Comparison of ENCODE assay signal across 15 cellular contexts in the genomic region with DNA sequence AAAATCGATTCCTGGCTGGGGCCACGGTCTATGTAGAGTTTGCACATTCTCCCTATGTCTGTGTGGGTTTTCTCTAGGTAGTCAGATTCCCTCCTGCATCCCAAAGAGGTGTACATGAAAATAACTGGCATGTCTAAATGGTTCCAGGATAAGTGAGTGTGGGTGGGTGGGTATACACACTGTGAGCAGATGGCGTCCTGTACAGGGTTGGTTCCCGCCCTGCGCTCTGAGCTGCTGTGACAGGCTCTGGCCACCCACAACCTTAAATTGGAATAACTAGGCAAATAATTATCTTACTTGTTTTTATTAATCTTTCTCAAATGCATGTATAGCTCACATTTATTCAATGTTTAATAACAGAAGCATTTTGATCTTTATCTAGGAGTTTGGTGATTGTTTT. TPM values are rescaled to one million over a fixed set of nuclear protein-coding genes. Genes with fewer than 3 reads are reported as not detected.
DNase-seq lines count a peak whose midpoint lies in the region; ATAC-seq and TF ChIP-seq lines count a peak whose summit lies in the region.
"Had no signal": no experiment of that assay in that cellular context is flagged by ENCODE, and none has a peak within 500 bp of the region (broad histone marks: within the 10 kb centered on the region; RNA-seq: fewer than 3 reads in every experiment).

No MANE protein-coding gene starts in this region.

- peak overlapping the region; percentile 24 for H3K27ac Mint-ChIP-seq in activated T-cell treated with anti-CD3 and anti-CD28 coated beads, Interleukin-2, amount 50 U/mL, for 72 hours
- H3K27ac Mint-ChIP-seq in activated T-cell treated with anti-CD3 and anti-CD28 coated beads, Interleukin-2, amount 50 U/mL, for 24 hours = no peak overlapping the region
- H3K27ac Mint-ChIP-seq in glutamatergic neuron (ENCODE audit: unreplicated experiment) (peak overlapping the region; percentile 48), endothelial cell (ENCODE audit: unreplicated experiment) (no peak overlapping the region)
- H3K27ac Mint-ChIP-seq: B cell; CD8-positive, alpha-beta T cell; GM23338 had no signal

- WGBS in SK-N-SH (ENCODE audit: low lambda C conversion rate) = 97% methylated on average over 5 of the region's 5 CpGs

- no peak overlapping the region for H3K4me2 ChIP-seq in SK-N-SH
- H3K4me2 ChIP-seq: BLaER1 treated with 17β-estradiol and CSF1 and Interleukin-3, amounts not matched to agents 10 nM and 100 nM; GM23338 had no signal

- no peaks in the 10 kb centered on the region for H4K20me1 ChIP-seq in SK-N-SH (ENCODE audit: insufficient read depth)
- H4K20me1 ChIP-seq: BLaER1 treated with 17β-estradiol and CSF1 and Interleukin-3, amounts not matched to agents 10 nM and 100 nM had no signal

- H3K79me2 ChIP-seq in SK-N-SH (ENCODE audit: insufficient read depth) = no peaks in the 10 kb centered on the region

- H3K9me3 ChIP-seq in SK-N-SH = no peaks in the 10 kb centered on the region

- no peak for TF ChIP-seq RAD21 in SK-N-SH (IDR thresholded peaks at IDR 0.05; ENCODE audit: low read length)

- H3K4me1 ChIP-seq in SK-N-SH (ENCODE audit: control insufficient read depth in 1 of 2, insufficient read depth in 2 of 2, low read depth in 1 of 2, low read length in 1 of 2) = no peaks in the 10 kb centered on the region
- H3K4me1 ChIP-seq: BLaER1 treated with 17β-estradiol and CSF1 and Interleukin-3, amounts not matched to agents 10 nM and 100 nM had no signal

- no peaks in the 10 kb centered on the region for H3K27me3 Mint-ChIP-seq in activated T-cell treated with anti-CD3 and anti-CD28 coated beads, Interleukin-2, amount 50 U/mL, for 72 hours (ENCODE audit: low read depth)
- H3K27me3 Mint-ChIP-seq in activated T-cell treated with anti-CD3 and anti-CD28 coated beads, Interleukin-2, amount 50 U/mL, for 24 hours = no peaks in the 10 kb centered on the region
- H3K27me3 Mint-ChIP-seq in glutamatergic neuron (ENCODE audit: unreplicated experiment) = no peaks in the 10 kb centered on the region
- no peaks in the 10 kb centered on the region for H3K27me3 Mint-ChIP-seq in endothelial cell (ENCODE audit: unreplicated experiment)
- H3K27me3 Mint-ChIP-seq: B cell had no signal

- POLR2A ChIA-PET in SK-N-SH (lab: Yijun Ruan, JAX) = no interaction called here

- no peaks in the 10 kb centered on the region for H3K9me2 ChIP-seq in SK-N-SH

- no peak overlapping the region for H2AFZ ChIP-seq in SK-N-SH (ENCODE audit: low read depth)
- H2AFZ ChIP-seq: GM23338 had no signal

- no peaks in the 10 kb centered on the region for H3K27me3 ChIP-seq in SK-N-SH (ENCODE audit: insufficient read depth)
- H3K27me3 ChIP-seq: BLaER1 treated with 17β-estradiol and CSF1 and Interleukin-3, amounts not matched to agents 10 nM and 100 nM had no signal

- no peak for DNase-seq in activated T-cell treated with anti-CD3 and anti-CD28 coated beads, Interleukin-2, amount 50 U/mL, for 72 hours
- DNase-seq in activated T-cell treated with anti-CD3 and anti-CD28 coated beads, Interleukin-2, amount 50 U/mL, for 24 hours = no peak
- DNase-seq in NCI-H2171 (lab: John Stamatoyannopoulos, UW) (peak; percentile 16), glutamatergic neuron (no peak), endothelial cell (ENCODE audit: low spot score) (no peak), SK-N-SH (no peak)
- DNase-seq: 8988T; Calu3; CD8-positive, alpha-beta T cell; HCEC 1CT had no signal

- ATAC-seq in activated T-cell treated with anti-CD3 and anti-CD28 coated beads, Interleukin-2, amount 50 U/mL, for 72 hours (replicated peaks in 1 of 2) = no peak
- ATAC-seq in GM21367 (IDR thresholded peaks at IDR 0.05; ENCODE audit: unreplicated experiment) = no peak
- ATAC-seq: CD8-positive, alpha-beta T cell; GM23338 had no signal

- H3K4me3 ChIP-seq in SK-N-SH (ENCODE audit: low read depth in 2 of 2, low read length in 1 of 2) = no peak overlapping the region
- H3K4me3 ChIP-seq: BLaER1 treated with 17β-estradiol and CSF1 and Interleukin-3, amounts not matched to agents 10 nM and 100 nM; GM23338 had no signal

- TF ChIP-seq CTCF in glutamatergic neuron (IDR thresholded peaks at IDR 0.05; ENCODE audit: partially characterized antibody, unreplicated experiment) (no peak), endothelial cell (IDR thresholded peaks at IDR 0.05; ENCODE audit: unreplicated experiment) (no peak), SK-N-SH (IDR thresholded peaks at IDR 0.05) (no peak)

- no peak overlapping the region for H3K4me3 Mint-ChIP-seq in activated T-cell treated with anti-CD3 and anti-CD28 coated beads, Interleukin-2, amount 50 U/mL, for 72 hours
- no peak overlapping the region for H3K4me3 Mint-ChIP-seq in activated T-cell treated with anti-CD3 and anti-CD28 coated beads, Interleukin-2, amount 50 U/mL, for 24 hours
- H3K4me3 Mint-ChIP-seq in glutamatergic neuron (ENCODE audit: unreplicated experiment) = no peak overlapping the region
- H3K4me3 Mint-ChIP-seq in endothelial cell (ENCODE audit: unreplicated experiment) = no peak overlapping the region
- H3K4me3 Mint-ChIP-seq: B cell; CD8-positive, alpha-beta T cell; GM23338 had no signal

- no peaks in the 10 kb centered on the region for H3K9me3 Mint-ChIP-seq in activated T-cell treated with anti-CD3 and anti-CD28 coated beads, Interleukin-2, amount 50 U/mL, for 72 hours
- no peaks in the 10 kb centered on the region for H3K9me3 Mint-ChIP-seq in activated T-cell treated with anti-CD3 and anti-CD28 coated beads, Interleukin-2, amount 50 U/mL, for 24 hours
- H3K9me3 Mint-ChIP-seq in glutamatergic neuron (ENCODE audit: unreplicated experiment) = no peaks in the 10 kb centered on the region
- no peaks in the 10 kb centered on the region for H3K9me3 Mint-ChIP-seq in endothelial cell (ENCODE audit: unreplicated experiment)
- H3K9me3 Mint-ChIP-seq: CD8-positive, alpha-beta T cell; GM23338 had no signal

- no peak overlapping the region for H3K9ac ChIP-seq in SK-N-SH
- H3K9ac ChIP-seq: BLaER1 treated with 17β-estradiol and CSF1 and Interleukin-3, amounts not matched to agents 10 nM and 100 nM had no signal

- H3K36me3 ChIP-seq in SK-N-SH (replicated peaks in 1 of 2; ENCODE audit: control insufficient read depth in 1 of 2, insufficient read depth in 2 of 2, low read length in 1 of 2) = peaks cover 66 to 78% of the 10 kb centered on the region in 2 experiments

- no peak overlapping the region for H3K27ac ChIP-seq in SK-N-SH (ENCODE audit: low read depth in 2 of 2, low read length in 1 of 2)
- H3K27ac ChIP-seq: BLaER1 treated with 17β-estradiol and CSF1 and Interleukin-3, amounts not matched to agents 10 nM and 100 nM; HL-60 had no signal

- no peak for TF ChIP-seq EP300 in SK-N-SH (IDR thresholded peaks at IDR 0.05; ENCODE audit: borderline replicate concordance in 1 of 2, low read depth in 1 of 2, low read length in 1 of 2)

- peaks cover 14 to 37% of the 10 kb centered on the region in 2 donors for H3K36me3 Mint-ChIP-seq in activated T-cell treated with anti-CD3 and anti-CD28 coated beads, Interleukin-2, amount 50 U/mL, for 72 hours (ENCODE audit: insufficient read depth in 2 of 2)
- H3K36me3 Mint-ChIP-seq in activated T-cell treated with anti-CD3 and anti-CD28 coated beads, Interleukin-2, amount 50 U/mL, for 24 hours (ENCODE audit: low read depth) = peaks cover 92% of the 10 kb centered on the region
- H3K36me3 Mint-ChIP-seq in glutamatergic neuron (ENCODE audit: unreplicated experiment) (no peaks in the 10 kb centered on the region), endothelial cell (ENCODE audit: low read depth, unreplicated experiment) (peaks cover 37% of the 10 kb centered on the region)

- H3K4me1 Mint-ChIP-seq in activated T-cell treated with anti-CD3 and anti-CD28 coated beads, Interleukin-2, amount 50 U/mL, for 72 hours (ENCODE audit: low read depth) = no peaks in the 10 kb centered on the region
- no peaks in the 10 kb centered on the region for H3K4me1 Mint-ChIP-seq in activated T-cell treated with anti-CD3 and anti-CD28 coated beads, Interleukin-2, amount 50 U/mL, for 24 hours (ENCODE audit: low read depth)
- H3K4me1 Mint-ChIP-seq in glutamatergic neuron (ENCODE audit: low read depth, unreplicated experiment) = peaks cover 14% of the 10 kb centered on the region
- H3K4me1 Mint-ChIP-seq in endothelial cell (ENCODE audit: unreplicated experiment) = no peaks in the 10 kb centered on the region
- H3K4me1 Mint-ChIP-seq: B cell, GM23338 had no signal

- CTCF ChIA-PET in SK-N-SH (lab: Yijun Ruan, JAX) = interaction anchor here (0.8 kb wide), 1 partner anchor 16 kb away, joined by 3 read pairs; no protein-coding TSS in a partner anchor

- no peaks in the 10 kb centered on the region for H3F3A ChIP-seq in SK-N-SH (replicated peaks; ENCODE audit: insufficient read depth)

TF ChIP-seq in SK-N-SH, 30 proteins besides CTCF, POLR2A, EP300 and RAD21 (continues in another document):
- no peak for TF ChIP-seq EZH2phosphoT487 (IDR thresholded peaks at IDR 0.05; ENCODE audit: borderline replicate concordance, low read depth)
- no peak for TF ChIP-seq PBX3 (IDR thresholded peaks at IDR 0.05)
- TF ChIP-seq, protein P1, sequence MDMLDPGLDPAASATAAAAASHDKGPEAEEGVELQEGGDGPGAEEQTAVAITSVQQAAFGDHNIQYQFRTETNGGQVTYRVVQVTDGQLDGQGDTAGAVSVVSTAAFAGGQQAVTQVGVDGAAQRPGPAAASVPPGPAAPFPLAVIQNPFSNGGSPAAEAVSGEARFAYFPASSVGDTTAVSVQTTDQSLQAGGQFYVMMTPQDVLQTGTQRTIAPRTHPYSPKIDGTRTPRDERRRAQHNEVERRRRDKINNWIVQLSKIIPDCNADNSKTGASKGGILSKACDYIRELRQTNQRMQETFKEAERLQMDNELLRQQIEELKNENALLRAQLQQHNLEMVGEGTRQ (IDR thresholded peaks at IDR 0.05; ENCODE audit: borderline replicate concordance, low read depth, low read length) = no peak
- no peak for TF ChIP-seq NRF1 (IDR thresholded peaks at IDR 0.05; ENCODE audit: low read depth, low read length)
- TF ChIP-seq JUND (IDR thresholded peaks at IDR 0.05) = no peak

RNA-seq across cellular contexts. Expression of gene THOC1, which starts 16.3 kb away (rescaled TPM):
- total RNA-seq in activated T-cell treated with anti-CD3 and anti-CD28 coated beads, Interleukin-2, amount 50 U/mL, for 72 hours = 100 to 1,000 TPM in 1 of 2 donors, 10 to 100 TPM in 1; 76.6 to 111 TPM
- total RNA-seq in glutamatergic neuron (ENCODE audit: unreplicated experiment) (62.3 TPM), endothelial cell (ENCODE audit: unreplicated experiment) (45.8 TPM)
- 12.3 and 14.4 TPM in 2 replicates for polyA plus RNA-seq in SK-N-SH (2012; rRNA removed)
- polyA plus RNA-seq in SK-N-SH (2012; cell fraction: cytosol; rRNA removed) = 9.3 and 13.7 TPM in 2 replicates
- polyA plus RNA-seq in SK-N-SH (2012; cell fraction: nucleus; rRNA removed) = 21.6 and 52.3 TPM in 2 replicates

Comparison
In these comparisons a context has a peak if more than half of its experiments do, and no peak if none do; other contexts are left out.
1. H3K27ac Mint-ChIP-seq: peak in activated T-cell treated with anti-CD3 and anti-CD28 coated beads, Interleukin-2, amount 50 U/mL, for 72 hours (single experiment) and glutamatergic neuron (single experiment); none in activated T-cell treated with anti-CD3 and anti-CD28 coated beads, Interleukin-2, amount 50 U/mL, for 24 hours (single experiment) and endothelial cell (single experiment).